In the genomic region with DNA sequence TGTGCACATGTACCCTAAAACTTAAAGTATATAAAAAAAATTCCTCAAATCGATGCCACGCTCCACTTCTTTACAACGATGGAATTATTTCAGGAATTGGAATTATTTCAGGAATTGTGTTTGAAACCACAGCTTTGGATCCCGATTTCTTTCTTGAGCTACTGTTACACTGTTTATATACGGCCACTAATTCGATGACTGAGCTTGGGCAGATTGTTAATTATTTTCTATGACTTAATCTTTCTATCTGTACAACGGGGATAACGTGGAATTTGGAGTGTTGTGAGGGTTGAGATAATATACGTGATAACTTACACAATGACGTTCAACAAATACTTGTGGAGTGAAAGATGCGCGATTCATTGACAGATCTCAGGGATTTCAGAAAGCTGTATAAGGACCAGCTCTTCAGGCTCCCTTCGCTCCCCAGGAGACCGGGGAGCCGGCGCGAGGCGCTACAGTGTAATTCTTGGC, we compare ENCODE assay signal across 8 cellular contexts.
DNase-seq lines count a peak whose midpoint lies in the region; ATAC-seq, FAIRE-seq and TF ChIP-seq lines count a peak whose summit lies in the region.

No MANE protein-coding gene starts in this region.

- CTCF ChIA-PET in A549 (lab: Yijun Ruan, JAX): interaction anchor here (0.6 to 2.4 kb wide), 32 partner anchors 9 to 785 kb away, joined by 3 to 16 read pairs (median 4); a partner anchor contains a TSS

- H3K4me1 ChIP-seq in A549: peaks cover 32% of the 10 kb centered on the region
- peaks cover 19% of the 10 kb centered on the region for H3K4me1 ChIP-seq in astrocyte (ENCODE audit: insufficient read depth, low read length)
- peaks cover 9% of the 10 kb centered on the region for H3K4me1 ChIP-seq in mesodermal cell (ENCODE audit: control insufficient read depth, insufficient read depth, low read length, poor library complexity, severe bottlenecking)

- H4K20me1 ChIP-seq in astrocyte (ENCODE audit: insufficient read depth, low read length): peaks cover under 1% of the 10 kb centered on the region

- peaks cover 6% of the 10 kb centered on the region for H3K27me3 ChIP-seq in astrocyte (ENCODE audit: insufficient read depth, low read length)

- H3K4me2 ChIP-seq in A549 (peak overlapping the region; percentile 89), astrocyte (ENCODE audit: low read length) (peak overlapping the region; percentile 83)

- H3K27ac ChIP-seq in A549 (peak overlapping the region; percentile 78 to 85), astrocyte (ENCODE audit: low read depth, low read length) (peak overlapping the region; percentile 81), mesodermal cell (ENCODE audit: low read depth, low read length, severe bottlenecking) (no peak overlapping the region)

- H3K27ac Mint-ChIP-seq in astrocyte (ENCODE audit: unreplicated experiment): peak overlapping the region; percentile 88

- peak overlapping the region; percentile 85 for H3K9ac ChIP-seq in astrocyte (ENCODE audit: low read length)

- no peak for DNase-seq in A549 (ENCODE audit: low read depth in 1 of 2, low spot score in 1 of 2)
- DNase-seq in HFF-Myc (ENCODE audit: extremely low read depth, low read depth): no peak
- DNase-seq in astrocyte (ENCODE audit: low read depth): peak; percentile 74
- no peak for DNase-seq in cerebellum (ENCODE audit: low spot score)
- no peak for DNase-seq in islet precursor cell
- no peak for DNase-seq in NCI-H1417 treated with DMSO at 0.1 percent for 48 hours (lab: John Stamatoyannopoulos, UW)
- DNase-seq in GM10266 (ENCODE audit: extremely low spot score): no peak

- no peak for TF ChIP-seq CTCF in A549 (IDR thresholded peaks at IDR 0.05)
- no peak for TF ChIP-seq CTCF in HFF-Myc (IDR thresholded peaks at IDR 0.05; ENCODE audit: low read depth, low read length, missing control alignments)
- no peak for TF ChIP-seq CTCF in astrocyte (IDR thresholded peaks at IDR 0.05; ENCODE audit: insufficient read depth, low read depth, low read length)
- TF ChIP-seq CTCF in GM10266 (IDR thresholded peaks at IDR 0.05; ENCODE audit: control insufficient read depth, insufficient read depth, low read depth, missing control alignments): no peak

- H3K36me3 Mint-ChIP-seq in astrocyte (ENCODE audit: low read depth, unreplicated experiment): no peaks in the 10 kb centered on the region

- TF ChIP-seq RAD21 in A549 (conservative IDR thresholded peaks at IDR 0.05 in 1 of 2, IDR thresholded peaks at IDR 0.05 in 1 of 2): no peak

- TF ChIP-seq POLR2A in A549 (IDR thresholded peaks at IDR 0.05; ENCODE audit: low read length): no peak

- 2% methylated on average over 18 of the region's 18 CpGs for WGBS in A549 (ENCODE audit: missing lambda C conversion rate)
- 13 to 42% methylated on average over 7 to 15 of the region's 18 CpGs for WGBS in mesodermal cell (ENCODE audit: insufficient coverage in 2 of 2), 2 experiments

- no peak for TF ChIP-seq EP300 in A549 (IDR thresholded peaks at IDR 0.05)

- peak overlapping the region; percentile 80 for H2AFZ ChIP-seq in astrocyte (ENCODE audit: low read depth, low read length)

- H3K79me2 ChIP-seq in astrocyte (ENCODE audit: insufficient read depth, low read length): peaks cover 29% of the 10 kb centered on the region

- peaks cover 15% of the 10 kb centered on the region for H3K4me1 Mint-ChIP-seq in astrocyte (ENCODE audit: low read depth, unreplicated experiment)

- H3K4me3 ChIP-seq in A549 (peak overlapping the region; percentile 77), HFF-Myc (replicated peaks; ENCODE audit: low read depth, low read length) (peak overlapping the region; percentile 67), astrocyte (ENCODE audit: insufficient read depth, low read depth, low read length) (peak overlapping the region; percentile 74), mesodermal cell (ENCODE audit: extremely low read depth, insufficient read depth, low read length, poor library complexity, severe bottlenecking) (peak overlapping the region; percentile 76)

- FAIRE-seq in A549 (lab: Jason Lieb, UNC): no peak
- FAIRE-seq in astrocyte (lab: Jason Lieb, UNC): no peak

- H3K4me3 Mint-ChIP-seq in astrocyte (ENCODE audit: unreplicated experiment): peak overlapping the region; percentile 86

- H3K36me3 ChIP-seq in astrocyte (ENCODE audit: insufficient read depth, low read length): no peaks in the 10 kb centered on the region
- peaks cover 4% of the 10 kb centered on the region for H3K36me3 ChIP-seq in mesodermal cell (ENCODE audit: control insufficient read depth, insufficient read depth, low read length)

- H3K9me3 Mint-ChIP-seq in astrocyte (ENCODE audit: unreplicated experiment): no peaks in the 10 kb centered on the region

- H3K9me3 ChIP-seq in A549 (no peaks in the 10 kb centered on the region), astrocyte (ENCODE audit: insufficient read depth, low read depth, low read length) (no peaks in the 10 kb centered on the region), mesodermal cell (ENCODE audit: control insufficient read depth, low read length) (no peaks in the 10 kb centered on the region)

- POLR2A ChIA-PET in A549 (lab: Yijun Ruan, JAX): interaction anchor here (0.9 to 1.8 kb wide), 7 partner anchors 16 to 785 kb away, joined by 4 to 15 read pairs (median 5); a partner anchor contains a TSS

- ATAC-seq in A549: no peak; a peak in 1 of 6 replicates

- H3K27me3 Mint-ChIP-seq in astrocyte (ENCODE audit: low read depth, unreplicated experiment): peaks cover 1% of the 10 kb centered on the region

TF ChIP-seq in A549, 52 proteins besides CTCF, POLR2A, EP300 and RAD21:
- peak; percentile 78 for TF ChIP-seq HDAC2 (IDR thresholded peaks at IDR 0.05)
- peak; percentile 87; the same call in 1 of the 2 replicates for TF ChIP-seq CHD4 (IDR thresholded peaks at IDR 0.05; ENCODE audit: borderline replicate concordance)
- TF ChIP-seq KDM1A (IDR thresholded peaks at IDR 0.05; ENCODE audit: low read depth): peak; percentile 83; the same call in 1 of the 2 replicates
- no peak for TF ChIP-seq EHF (CRISPR knock-in tag; IDR thresholded peaks at IDR 0.05)
- TF ChIP-seq, protein P1, sequence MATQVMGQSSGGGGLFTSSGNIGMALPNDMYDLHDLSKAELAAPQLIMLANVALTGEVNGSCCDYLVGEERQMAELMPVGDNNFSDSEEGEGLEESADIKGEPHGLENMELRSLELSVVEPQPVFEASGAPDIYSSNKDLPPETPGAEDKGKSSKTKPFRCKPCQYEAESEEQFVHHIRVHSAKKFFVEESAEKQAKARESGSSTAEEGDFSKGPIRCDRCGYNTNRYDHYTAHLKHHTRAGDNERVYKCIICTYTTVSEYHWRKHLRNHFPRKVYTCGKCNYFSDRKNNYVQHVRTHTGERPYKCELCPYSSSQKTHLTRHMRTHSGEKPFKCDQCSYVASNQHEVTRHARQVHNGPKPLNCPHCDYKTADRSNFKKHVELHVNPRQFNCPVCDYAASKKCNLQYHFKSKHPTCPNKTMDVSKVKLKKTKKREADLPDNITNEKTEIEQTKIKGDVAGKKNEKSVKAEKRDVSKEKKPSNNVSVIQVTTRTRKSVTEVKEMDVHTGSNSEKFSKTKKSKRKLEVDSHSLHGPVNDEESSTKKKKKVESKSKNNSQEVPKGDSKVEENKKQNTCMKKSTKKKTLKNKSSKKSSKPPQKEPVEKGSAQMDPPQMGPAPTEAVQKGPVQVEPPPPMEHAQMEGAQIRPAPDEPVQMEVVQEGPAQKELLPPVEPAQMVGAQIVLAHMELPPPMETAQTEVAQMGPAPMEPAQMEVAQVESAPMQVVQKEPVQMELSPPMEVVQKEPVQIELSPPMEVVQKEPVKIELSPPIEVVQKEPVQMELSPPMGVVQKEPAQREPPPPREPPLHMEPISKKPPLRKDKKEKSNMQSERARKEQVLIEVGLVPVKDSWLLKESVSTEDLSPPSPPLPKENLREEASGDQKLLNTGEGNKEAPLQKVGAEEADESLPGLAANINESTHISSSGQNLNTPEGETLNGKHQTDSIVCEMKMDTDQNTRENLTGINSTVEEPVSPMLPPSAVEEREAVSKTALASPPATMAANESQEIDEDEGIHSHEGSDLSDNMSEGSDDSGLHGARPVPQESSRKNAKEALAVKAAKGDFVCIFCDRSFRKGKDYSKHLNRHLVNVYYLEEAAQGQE (IDR thresholded peaks at IDR 0.05): no peak
- TF ChIP-seq, protein P2, sequence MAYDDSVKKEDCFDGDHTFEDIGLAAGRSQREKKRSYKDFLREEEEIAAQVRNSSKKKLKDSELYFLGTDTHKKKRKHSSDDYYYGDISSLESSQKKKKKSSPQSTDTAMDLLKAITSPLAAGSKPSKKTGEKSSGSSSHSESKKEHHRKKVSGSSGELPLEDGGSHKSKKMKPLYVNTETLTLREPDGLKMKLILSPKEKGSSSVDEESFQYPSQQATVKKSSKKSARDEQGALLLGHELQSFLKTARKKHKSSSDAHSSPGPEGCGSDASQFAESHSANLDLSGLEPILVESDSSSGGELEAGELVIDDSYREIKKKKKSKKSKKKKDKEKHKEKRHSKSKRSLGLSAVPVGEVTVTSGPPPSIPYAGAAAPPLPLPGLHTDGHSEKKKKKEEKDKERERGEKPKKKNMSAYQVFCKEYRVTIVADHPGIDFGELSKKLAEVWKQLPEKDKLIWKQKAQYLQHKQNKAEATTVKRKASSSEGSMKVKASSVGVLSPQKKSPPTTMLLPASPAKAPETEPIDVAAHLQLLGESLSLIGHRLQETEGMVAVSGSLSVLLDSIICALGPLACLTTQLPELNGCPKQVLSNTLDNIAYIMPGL (CRISPR knock-in tag; IDR thresholded peaks at IDR 0.05; ENCODE audit: borderline replicate concordance): no peak
